1 cellular context compared by ENCODE assay signal in genomic region chr1:148353461-148354283, GRCh38.
TF ChIP-seq lines count a peak whose summit lies in the region.

No MANE protein-coding gene starts in this region.

TF ChIP-seq in H1, 55 proteins besides CTCF, POLR2A, EP300 and RAD21 (continued from another document):
- TF ChIP-seq, protein P1, sequence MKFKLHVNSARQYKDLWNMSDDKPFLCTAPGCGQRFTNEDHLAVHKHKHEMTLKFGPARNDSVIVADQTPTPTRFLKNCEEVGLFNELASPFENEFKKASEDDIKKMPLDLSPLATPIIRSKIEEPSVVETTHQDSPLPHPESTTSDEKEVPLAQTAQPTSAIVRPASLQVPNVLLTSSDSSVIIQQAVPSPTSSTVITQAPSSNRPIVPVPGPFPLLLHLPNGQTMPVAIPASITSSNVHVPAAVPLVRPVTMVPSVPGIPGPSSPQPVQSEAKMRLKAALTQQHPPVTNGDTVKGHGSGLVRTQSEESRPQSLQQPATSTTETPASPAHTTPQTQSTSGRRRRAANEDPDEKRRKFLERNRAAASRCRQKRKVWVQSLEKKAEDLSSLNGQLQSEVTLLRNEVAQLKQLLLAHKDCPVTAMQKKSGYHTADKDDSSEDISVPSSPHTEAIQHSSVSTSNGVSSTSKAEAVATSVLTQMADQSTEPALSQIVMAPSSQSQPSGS (IDR thresholded peaks at IDR 0.05; ENCODE audit: low read length): no peak; the same call in 1 of the 2 replicates
- TF ChIP-seq TEAD4 (IDR thresholded peaks at IDR 0.05; ENCODE audit: low read depth, low read length) (peak; percentile 60; the same call in 1 of the 2 replicates), USF2 (IDR thresholded peaks at IDR 0.05; ENCODE audit: low read length) (no peak), EZH2 (IDR thresholded peaks at IDR 0.05; ENCODE audit: low read depth, low read length, severe bottlenecking) (no peak), KDM1A (IDR thresholded peaks at IDR 0.05; ENCODE audit: borderline replicate concordance, low read length) (no peak), FOSL1 (IDR thresholded peaks at IDR 0.05; ENCODE audit: insufficient read depth, low read depth, low read length) (no peak), KDM4A (IDR thresholded peaks at IDR 0.05; ENCODE audit: low read depth, low read length, severe bottlenecking) (peak; percentile 72), TBP (IDR thresholded peaks at IDR 0.05; ENCODE audit: low read depth, low read length) (peak; percentile 100), BCL11A (IDR thresholded peaks at IDR 0.05; ENCODE audit: low read depth in 2 of 2, low read length in 2 of 2) (no peak), CEBPB (IDR thresholded peaks at IDR 0.05; ENCODE audit: low read depth, low read length) (peak; percentile 65; the same call in 1 of the 2 replicates), SRF (IDR thresholded peaks at IDR 0.05; ENCODE audit: low read depth, low read length) (no peak), SIX5 (IDR thresholded peaks at IDR 0.05; ENCODE audit: low read depth, low read length) (no peak), JUND (IDR thresholded peaks at IDR 0.05; ENCODE audit: low read length) (no peak), RNF2 (IDR thresholded peaks at IDR 0.05; ENCODE audit: borderline replicate concordance, low read depth, low read length, missing control alignments, poor library complexity, severe bottlenecking) (no peak), RXRA (IDR thresholded peaks at IDR 0.05; ENCODE audit: insufficient read depth, low read depth, low read length) (no peak), MAFK (IDR thresholded peaks at IDR 0.05; ENCODE audit: low read depth, low read length) (peak; percentile 74; the same call in 1 of the 2 replicates), SIN3A (conservative IDR thresholded peaks at IDR 0.05 in 1 of 2, IDR thresholded peaks at IDR 0.05 in 1 of 2; ENCODE audit: low read depth in 1 of 2, low read length in 2 of 2) (peak; percentile 61 to 65; a peak in 2 of 4 replicates), KDM5A (IDR thresholded peaks at IDR 0.05; ENCODE audit: low read length) (no peak), SAP30 (IDR thresholded peaks at IDR 0.05; ENCODE audit: insufficient read depth, insufficient replicate concordance, low read length) (no peak), GABPA (IDR thresholded peaks at IDR 0.05; ENCODE audit: borderline replicate concordance, insufficient read depth, low read length) (no peak), YY1 (IDR thresholded peaks at IDR 0.05; ENCODE audit: low read depth, low read length) (0 out of 2 replicates have a peak, but pooled peaks have one; percentile 45), CREB1 (IDR thresholded peaks at IDR 0.05) (no peak), SP4 (IDR thresholded peaks at IDR 0.05; ENCODE audit: low read length) (no peak), HDAC6 (IDR thresholded peaks at IDR 0.05; ENCODE audit: low read depth, low read length) (no peak), CHD2 (IDR thresholded peaks at IDR 0.05; ENCODE audit: low read length) (no peak), SIRT6 (IDR thresholded peaks at IDR 0.05; ENCODE audit: low read length) (no peak), POU5F1 (IDR thresholded peaks at IDR 0.05; ENCODE audit: low read depth, low read length) (no peak), TCF12 (IDR thresholded peaks at IDR 0.05; ENCODE audit: low read depth, low read length) (no peak), RBBP5 (IDR thresholded peaks at IDR 0.05; ENCODE audit: borderline replicate concordance, low read depth, low read length) (peak; percentile 80; the same call in 1 of the 2 replicates), RFX5 (IDR thresholded peaks at IDR 0.05; ENCODE audit: borderline replicate concordance, low read depth, low read length) (no peak), BRCA1 (IDR thresholded peaks at IDR 0.05; ENCODE audit: low read depth, low read length) (no peak; the same call in 1 of the 2 replicates), PHF8 (conservative IDR thresholded peaks at IDR 0.05; ENCODE audit: low read depth, low read length) (no peak; the same call in 1 of the 2 replicates), BACH1 (IDR thresholded peaks at IDR 0.05; ENCODE audit: low read length) (no peak), GTF2F1 (IDR thresholded peaks at IDR 0.05; ENCODE audit: borderline replicate concordance, low read depth, low read length) (no peak)
- TF ChIP-seq, protein P2, sequence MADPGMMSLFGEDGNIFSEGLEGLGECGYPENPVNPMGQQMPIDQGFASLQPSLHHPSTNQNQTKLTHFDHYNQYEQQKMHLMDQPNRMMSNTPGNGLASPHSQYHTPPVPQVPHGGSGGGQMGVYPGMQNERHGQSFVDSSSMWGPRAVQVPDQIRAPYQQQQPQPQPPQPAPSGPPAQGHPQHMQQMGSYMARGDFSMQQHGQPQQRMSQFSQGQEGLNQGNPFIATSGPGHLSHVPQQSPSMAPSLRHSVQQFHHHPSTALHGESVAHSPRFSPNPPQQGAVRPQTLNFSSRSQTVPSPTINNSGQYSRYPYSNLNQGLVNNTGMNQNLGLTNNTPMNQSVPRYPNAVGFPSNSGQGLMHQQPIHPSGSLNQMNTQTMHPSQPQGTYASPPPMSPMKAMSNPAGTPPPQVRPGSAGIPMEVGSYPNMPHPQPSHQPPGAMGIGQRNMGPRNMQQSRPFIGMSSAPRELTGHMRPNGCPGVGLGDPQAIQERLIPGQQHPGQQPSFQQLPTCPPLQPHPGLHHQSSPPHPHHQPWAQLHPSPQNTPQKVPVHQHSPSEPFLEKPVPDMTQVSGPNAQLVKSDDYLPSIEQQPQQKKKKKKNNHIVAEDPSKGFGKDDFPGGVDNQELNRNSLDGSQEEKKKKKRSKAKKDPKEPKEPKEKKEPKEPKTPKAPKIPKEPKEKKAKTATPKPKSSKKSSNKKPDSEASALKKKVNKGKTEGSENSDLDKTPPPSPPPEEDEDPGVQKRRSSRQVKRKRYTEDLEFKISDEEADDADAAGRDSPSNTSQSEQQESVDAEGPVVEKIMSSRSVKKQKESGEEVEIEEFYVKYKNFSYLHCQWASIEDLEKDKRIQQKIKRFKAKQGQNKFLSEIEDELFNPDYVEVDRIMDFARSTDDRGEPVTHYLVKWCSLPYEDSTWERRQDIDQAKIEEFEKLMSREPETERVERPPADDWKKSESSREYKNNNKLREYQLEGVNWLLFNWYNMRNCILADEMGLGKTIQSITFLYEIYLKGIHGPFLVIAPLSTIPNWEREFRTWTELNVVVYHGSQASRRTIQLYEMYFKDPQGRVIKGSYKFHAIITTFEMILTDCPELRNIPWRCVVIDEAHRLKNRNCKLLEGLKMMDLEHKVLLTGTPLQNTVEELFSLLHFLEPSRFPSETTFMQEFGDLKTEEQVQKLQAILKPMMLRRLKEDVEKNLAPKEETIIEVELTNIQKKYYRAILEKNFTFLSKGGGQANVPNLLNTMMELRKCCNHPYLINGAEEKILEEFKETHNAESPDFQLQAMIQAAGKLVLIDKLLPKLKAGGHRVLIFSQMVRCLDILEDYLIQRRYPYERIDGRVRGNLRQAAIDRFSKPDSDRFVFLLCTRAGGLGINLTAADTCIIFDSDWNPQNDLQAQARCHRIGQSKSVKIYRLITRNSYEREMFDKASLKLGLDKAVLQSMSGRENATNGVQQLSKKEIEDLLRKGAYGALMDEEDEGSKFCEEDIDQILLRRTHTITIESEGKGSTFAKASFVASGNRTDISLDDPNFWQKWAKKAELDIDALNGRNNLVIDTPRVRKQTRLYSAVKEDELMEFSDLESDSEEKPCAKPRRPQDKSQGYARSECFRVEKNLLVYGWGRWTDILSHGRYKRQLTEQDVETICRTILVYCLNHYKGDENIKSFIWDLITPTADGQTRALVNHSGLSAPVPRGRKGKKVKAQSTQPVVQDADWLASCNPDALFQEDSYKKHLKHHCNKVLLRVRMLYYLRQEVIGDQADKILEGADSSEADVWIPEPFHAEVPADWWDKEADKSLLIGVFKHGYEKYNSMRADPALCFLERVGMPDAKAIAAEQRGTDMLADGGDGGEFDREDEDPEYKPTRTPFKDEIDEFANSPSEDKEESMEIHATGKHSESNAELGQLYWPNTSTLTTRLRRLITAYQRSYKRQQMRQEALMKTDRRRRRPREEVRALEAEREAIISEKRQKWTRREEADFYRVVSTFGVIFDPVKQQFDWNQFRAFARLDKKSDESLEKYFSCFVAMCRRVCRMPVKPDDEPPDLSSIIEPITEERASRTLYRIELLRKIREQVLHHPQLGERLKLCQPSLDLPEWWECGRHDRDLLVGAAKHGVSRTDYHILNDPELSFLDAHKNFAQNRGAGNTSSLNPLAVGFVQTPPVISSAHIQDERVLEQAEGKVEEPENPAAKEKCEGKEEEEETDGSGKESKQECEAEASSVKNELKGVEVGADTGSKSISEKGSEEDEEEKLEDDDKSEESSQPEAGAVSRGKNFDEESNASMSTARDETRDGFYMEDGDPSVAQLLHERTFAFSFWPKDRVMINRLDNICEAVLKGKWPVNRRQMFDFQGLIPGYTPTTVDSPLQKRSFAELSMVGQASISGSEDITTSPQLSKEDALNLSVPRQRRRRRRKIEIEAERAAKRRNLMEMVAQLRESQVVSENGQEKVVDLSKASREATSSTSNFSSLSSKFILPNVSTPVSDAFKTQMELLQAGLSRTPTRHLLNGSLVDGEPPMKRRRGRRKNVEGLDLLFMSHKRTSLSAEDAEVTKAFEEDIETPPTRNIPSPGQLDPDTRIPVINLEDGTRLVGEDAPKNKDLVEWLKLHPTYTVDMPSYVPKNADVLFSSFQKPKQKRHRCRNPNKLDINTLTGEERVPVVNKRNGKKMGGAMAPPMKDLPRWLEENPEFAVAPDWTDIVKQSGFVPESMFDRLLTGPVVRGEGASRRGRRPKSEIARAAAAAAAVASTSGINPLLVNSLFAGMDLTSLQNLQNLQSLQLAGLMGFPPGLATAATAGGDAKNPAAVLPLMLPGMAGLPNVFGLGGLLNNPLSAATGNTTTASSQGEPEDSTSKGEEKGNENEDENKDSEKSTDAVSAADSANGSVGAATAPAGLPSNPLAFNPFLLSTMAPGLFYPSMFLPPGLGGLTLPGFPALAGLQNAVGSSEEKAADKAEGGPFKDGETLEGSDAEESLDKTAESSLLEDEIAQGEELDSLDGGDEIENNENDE (IDR thresholded peaks at IDR 0.05; ENCODE audit: insufficient replicate concordance, low read length): no peak
- TF ChIP-seq, protein P3, sequence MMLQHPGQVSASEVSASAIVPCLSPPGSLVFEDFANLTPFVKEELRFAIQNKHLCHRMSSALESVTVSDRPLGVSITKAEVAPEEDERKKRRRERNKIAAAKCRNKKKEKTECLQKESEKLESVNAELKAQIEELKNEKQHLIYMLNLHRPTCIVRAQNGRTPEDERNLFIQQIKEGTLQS (IDR thresholded peaks at IDR 0.05; ENCODE audit: insufficient read depth, low read depth, low read length): no peak
